In genomic region chr9:28801144-28801799, GRCh38 we compare ENCODE assay signal across 29 cellular contexts.
DNase-seq lines count a peak whose midpoint lies in the region; ATAC-seq and TF ChIP-seq lines count a peak whose summit lies in the region.
"Had no signal": no experiment of that assay in that cellular context is flagged by ENCODE, and none has a peak within 500 bp of the region (broad histone marks: within the 10 kb centered on the region; RNA-seq: fewer than 3 reads in every experiment).

No MANE protein-coding gene starts in this region.

- CTCF ChIA-PET in RWPE1 (lab: Yijun Ruan, JAX), result interaction anchor here (0.7 kb wide), 1 partner anchor 204 kb away, joined by 3 read pairs; no protein-coding TSS in a partner anchor

- DNase-seq in DMS53 (lab: John Stamatoyannopoulos, UW) (peak; percentile 1), DMS53 treated with DMSO at 0.1 percent for 48 hours (lab: John Stamatoyannopoulos, UW; ENCODE audit: unreplicated experiment) (no peak), RWPE1 (ENCODE audit: low spot score) (peak; percentile 58), epithelial cell of esophagus (ENCODE audit: low read depth) (peak; percentile 73), renal cortical epithelial cell (ENCODE audit: low read depth) (peak; percentile 89)
- no peak for DNase-seq in activated T-cell treated with anti-CD3 and anti-CD28 coated beads, Interleukin-2, amount 50 U/mL, for 72 hours
- DNase-seq: activated B cell treated with CpG ODN at 0.5 μM for 24 hours; activated CD4-positive, alpha-beta T cell treated with anti-CD3 and anti-CD28 coated beads, Interleukin-2, amount 50 U/mL, for 48 hours; activated CD8-positive, alpha-beta memory T cell treated with anti-CD3 and anti-CD28 coated beads, Interleukin-2, amount 50 U/mL, for 4 hours; activated naive CD8-positive, alpha-beta T cell treated with anti-CD3 and anti-CD28 coated beads, Interleukin-2, amount 10 ng/mL, durations not matched to agents 7 days and 5 days; brain microvascular endothelial cell; CD4-positive, alpha-beta memory T cell; colonic mucosa; DMS 273 treated with DMSO at 0.1 percent for 48 hours; HFFc6; left cardiac atrium; NCI-H146; NCI-H526; small intestine; stimulated activated CD4-positive, alpha-beta T cell treated with anti-CD3 and anti-CD28 coated beads, Interleukin-2, amount 100 ng/mL, for 24 hours; T1000 had no signal

- ATAC-seq in GM19467 (IDR thresholded peaks at IDR 0.05; ENCODE audit: unreplicated experiment) (no peak), HG03378 (IDR thresholded peaks at IDR 0.05; ENCODE audit: unreplicated experiment) (no peak)
- ATAC-seq in activated T-cell treated with anti-CD3 and anti-CD28 coated beads, Interleukin-2, amount 50 U/mL, for 72 hours (replicated peaks in 1 of 2), result no peak
- ATAC-seq: K562, left cardiac atrium, Right ventricle myocardium inferior had no signal

- POLR2A ChIA-PET in RWPE1 (lab: Yijun Ruan, JAX; ENCODE audit: low non-redundant PET), result no interaction called here

- TF ChIP-seq CTCF in RWPE1 (conservative IDR thresholded peaks at IDR 0.05; ENCODE audit: low read depth) (no peak), epithelial cell of esophagus (IDR thresholded peaks at IDR 0.05; ENCODE audit: insufficient read depth, low read depth, low read length, missing control alignments) (no peak)

- peaks cover 0 to 2% of the 10 kb centered on the region in 2 donors for H3K9me3 Mint-ChIP-seq in activated T-cell treated with anti-CD3 and anti-CD28 coated beads, Interleukin-2, amount 50 U/mL, for 72 hours
- H3K9me3 Mint-ChIP-seq: activated B cell treated with CpG ODN at 0.5 μM for 24 hours; activated naive CD8-positive, alpha-beta T cell treated with anti-CD3 and anti-CD28 coated beads, Interleukin-2, amount 10 ng/mL, durations not matched to agents 7 days and 5 days; activated T-helper 2 cell treated with anti-CD3 and anti-CD28 coated beads, Interferon-gamma antibody, Interleukin-2, Interleukin-4, amounts not matched to agents 10 μg/mL and 5 μg/mL and 100 μg/mL, durations not matched to agents 14 hours and 24 hours and 36 hours; HFFc6; memory B cell; type B pancreatic cell had no signal

- no peak overlapping the region for H3K27ac ChIP-seq in RWPE1
- H3K27ac ChIP-seq: 22Rv1, brain microvascular endothelial cell, colonic mucosa had no signal

- no peaks in the 10 kb centered on the region for H3K4me1 Mint-ChIP-seq in activated T-cell treated with anti-CD3 and anti-CD28 coated beads, Interleukin-2, amount 50 U/mL, for 72 hours (ENCODE audit: low read depth)
- H3K4me1 Mint-ChIP-seq: activated B cell treated with CpG ODN at 0.5 μM for 24 hours; activated naive CD8-positive, alpha-beta T cell treated with anti-CD3 and anti-CD28 coated beads, Interleukin-2, amount 10 ng/mL, durations not matched to agents 7 days and 5 days; CD4-positive, alpha-beta memory T cell; memory B cell had no signal

- no peak overlapping the region for H3K27ac Mint-ChIP-seq in activated T-cell treated with anti-CD3 and anti-CD28 coated beads, Interleukin-2, amount 50 U/mL, for 72 hours
- H3K27ac Mint-ChIP-seq: activated B cell treated with CpG ODN at 0.5 μM for 24 hours; activated naive CD8-positive, alpha-beta T cell treated with anti-CD3 and anti-CD28 coated beads, Interleukin-2, amount 10 ng/mL, durations not matched to agents 7 days and 5 days; activated T-helper 2 cell treated with anti-CD3 and anti-CD28 coated beads, Interferon-gamma antibody, Interleukin-2, Interleukin-4, amounts not matched to agents 10 μg/mL and 5 μg/mL and 100 μg/mL, durations not matched to agents 14 hours and 24 hours and 36 hours; CD4-positive, alpha-beta memory T cell; HFFc6; memory B cell; type B pancreatic cell had no signal

- H3K36me3 Mint-ChIP-seq in activated T-cell treated with anti-CD3 and anti-CD28 coated beads, Interleukin-2, amount 50 U/mL, for 72 hours (ENCODE audit: insufficient read depth in 2 of 2), result no peaks in the 10 kb centered on the region
- H3K36me3 Mint-ChIP-seq: activated naive CD8-positive, alpha-beta T cell treated with anti-CD3 and anti-CD28 coated beads, Interleukin-2, amount 10 ng/mL, durations not matched to agents 7 days and 5 days; CD4-positive, alpha-beta memory T cell; memory B cell; type B pancreatic cell had no signal

- no peaks in the 10 kb centered on the region for H3K27me3 Mint-ChIP-seq in activated T-cell treated with anti-CD3 and anti-CD28 coated beads, Interleukin-2, amount 50 U/mL, for 72 hours (ENCODE audit: low read depth)
- H3K27me3 Mint-ChIP-seq: activated B cell treated with CpG ODN at 0.5 μM for 24 hours; activated naive CD8-positive, alpha-beta T cell treated with anti-CD3 and anti-CD28 coated beads, Interleukin-2, amount 10 ng/mL, durations not matched to agents 7 days and 5 days; CD4-positive, alpha-beta memory T cell; memory B cell; type B pancreatic cell had no signal

- H3K4me3 ChIP-seq in epithelial cell of esophagus (ENCODE audit: low read length), result no peak overlapping the region
- H3K4me3 ChIP-seq: colonic mucosa, K562 had no signal

- no peak overlapping the region for H3K4me3 Mint-ChIP-seq in activated T-cell treated with anti-CD3 and anti-CD28 coated beads, Interleukin-2, amount 50 U/mL, for 72 hours
- H3K4me3 Mint-ChIP-seq: activated B cell treated with CpG ODN at 0.5 μM for 24 hours; activated naive CD8-positive, alpha-beta T cell treated with anti-CD3 and anti-CD28 coated beads, Interleukin-2, amount 10 ng/mL, durations not matched to agents 7 days and 5 days; CD4-positive, alpha-beta memory T cell; HFFc6; memory B cell; type B pancreatic cell had no signal

Comparison
In these comparisons a context has a peak if more than half of its experiments do, and no peak if none do; other contexts are left out.
1. DNase-seq: peak in DMS53 (single experiment), RWPE1 (single experiment), epithelial cell of esophagus (single experiment) and renal cortical epithelial cell (single experiment); none in DMS53 treated with DMSO at 0.1 percent for 48 hours (single experiment) and activated T-cell treated with anti-CD3 and anti-CD28 coated beads, Interleukin-2, amount 50 U/mL, for 72 hours (0 of 2).